10 cellular contexts compared by ENCODE assay signal in the genomic region with DNA sequence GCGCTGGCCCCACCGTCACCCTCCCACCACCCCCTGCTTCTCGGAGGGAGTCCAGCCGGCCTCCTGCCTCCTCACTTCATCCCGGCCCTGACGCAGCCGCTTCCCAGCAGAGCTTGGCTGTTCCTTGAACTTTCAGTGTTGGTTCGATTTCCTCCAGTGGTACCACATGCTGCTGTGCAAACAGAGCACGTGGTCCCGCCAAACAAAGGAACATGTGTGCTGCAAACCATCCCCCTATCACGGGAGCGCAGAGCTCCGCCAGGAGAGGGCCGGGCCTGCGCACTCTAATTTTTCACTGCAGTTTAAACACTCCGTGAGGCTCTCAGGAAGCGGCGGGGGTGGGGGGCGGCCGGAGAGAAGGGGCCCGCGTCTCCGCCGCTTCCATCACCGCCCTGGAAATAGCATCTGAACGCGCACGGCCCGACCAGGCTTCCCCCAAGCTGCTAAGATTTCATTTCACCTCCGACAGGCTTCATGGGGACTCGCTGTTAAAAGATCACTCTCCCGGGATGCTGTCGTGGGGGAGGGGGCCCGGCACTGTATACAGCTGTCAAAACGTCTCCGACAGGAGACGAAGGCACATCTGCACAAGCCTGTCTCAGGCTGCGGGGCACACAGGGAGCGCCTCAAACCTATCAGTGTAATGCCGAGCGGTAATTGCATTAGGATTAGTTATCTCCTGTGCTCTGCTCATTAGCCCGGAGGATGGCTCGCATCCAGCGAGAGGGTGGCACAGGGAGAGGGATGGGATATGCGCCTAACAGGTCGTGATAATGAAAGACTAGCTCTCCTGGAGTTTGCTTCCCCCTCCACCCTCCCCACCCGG.
A peak's percentile ranks its signal among the peaks of the same experiment; 100 is the strongest.
DNase-seq lines count a peak whose midpoint lies in the region; ATAC-seq, FAIRE-seq and TF ChIP-seq lines count a peak whose summit lies in the region.
"Had no signal": no experiment of that assay in that cellular context is flagged by ENCODE, and none has a peak within 500 bp of the region (broad histone marks: within the 10 kb centered on the region; RNA-seq: fewer than 3 reads in every experiment).

No MANE protein-coding gene starts in this region.

- H3K36me3 ChIP-seq in colonic mucosa = no peaks in the 10 kb centered on the region
- no peaks in the 10 kb centered on the region for H3K36me3 ChIP-seq in keratinocyte (ENCODE audit: control insufficient read depth in 2 of 2, extremely low read depth in 1 of 2, insufficient read depth in 2 of 2, low read length in 2 of 2)
- H3K36me3 ChIP-seq in skeletal muscle tissue (ENCODE audit: control insufficient read depth in 3 of 3, insufficient read depth in 3 of 3, low read length in 3 of 3) = no peaks in the 10 kb centered on the region

- H3K9ac ChIP-seq in colonic mucosa (ENCODE audit: low read depth in 2 of 2, low read length in 2 of 2) = peak overlapping the region in 1 of 2 donors; percentile 16
- H3K9ac ChIP-seq in keratinocyte (ENCODE audit: control insufficient read depth, extremely low read depth, insufficient read depth, low read length) = no peak overlapping the region
- peak overlapping the region in 2 of 3 donors; percentile 47 to 76 for H3K9ac ChIP-seq in skeletal muscle tissue (ENCODE audit: low read depth in 1 of 3, low read length in 3 of 3)

- DNase-seq in DMS153 treated with DMSO at 0.1 percent for 48 hours (lab: John Stamatoyannopoulos, UW; ENCODE audit: unreplicated experiment) (peak; percentile 67), NCI-H2171 (lab: John Stamatoyannopoulos, UW) (peak; percentile 22), colonic mucosa (peak; percentile 39), keratinocyte (ENCODE audit: low read depth, low spot score) (no peak), cortex of kidney (lab: John Stamatoyannopoulos, UW) (no peak), NCI-H187 treated with DMSO at 0.1 percent for 48 hours (lab: John Stamatoyannopoulos, UW) (no peak)

- H3K9me3 ChIP-seq in colonic mucosa (no peaks in the 10 kb centered on the region), keratinocyte (ENCODE audit: control insufficient read depth, low read depth, low read length) (no peaks in the 10 kb centered on the region), skeletal muscle tissue (ENCODE audit: control insufficient read depth in 3 of 3, low read length in 3 of 3) (no peaks in the 10 kb centered on the region)

- no peak for FAIRE-seq in keratinocyte (lab: Jason Lieb, UNC)

- H3K9me1 ChIP-seq in keratinocyte (ENCODE audit: control insufficient read depth, extremely low read depth, insufficient read depth, low read length) = no peaks in the 10 kb centered on the region

- no peaks in the 10 kb centered on the region for H3K4me1 ChIP-seq in colonic mucosa
- no peaks in the 10 kb centered on the region for H3K4me1 ChIP-seq in keratinocyte (ENCODE audit: control insufficient read depth, extremely low read depth, insufficient read depth, low read length)
- peaks cover 8 to 9% (median 8%) of the 10 kb centered on the region in 3 donors for H3K4me1 ChIP-seq in skeletal muscle tissue (ENCODE audit: control insufficient read depth in 3 of 3, insufficient read depth in 3 of 3, low read length in 3 of 3)

- intact Hi-C loops in colonic mucosa (cut with DNase I) = no loop called here

- dilution Hi-C loops in keratinocyte (cut with MboI; ENCODE audit: extremely low pct_ligation_motif_present, low sequenced_read_pairs) = no loop called here

- ATAC-seq in HG02938 (IDR thresholded peaks at IDR 0.05; ENCODE audit: unreplicated experiment) = no peak
- ATAC-seq: HCT116 had no signal

- H3K27ac ChIP-seq in colonic mucosa (peak overlapping the region; percentile 23), keratinocyte (ENCODE audit: control insufficient read depth, insufficient read depth, low read length) (no peak overlapping the region), skeletal muscle tissue (ENCODE audit: low read depth, low read length) (peak overlapping the region; percentile 60)
- H3K27ac ChIP-seq: epithelial cell of prostate had no signal

- peak overlapping the region; percentile 61 for H2AFZ ChIP-seq in keratinocyte (ENCODE audit: control insufficient read depth, low read length)

- H3K4me3 ChIP-seq in colonic mucosa = no peak overlapping the region
- H3K4me3 ChIP-seq in keratinocyte (ENCODE audit: control insufficient read depth in 2 of 3, extremely low read depth in 1 of 3, insufficient read depth in 2 of 3, low read depth in 1 of 3, low read length in 3 of 3) = peak overlapping the region in 2 of 3 experiments; percentile 44 to 51
- peak overlapping the region; percentile 60 to 67 (median 63) for H3K4me3 ChIP-seq in skeletal muscle tissue (ENCODE audit: low read length in 3 of 3)

- peak overlapping the region; percentile 75 for H3K4me2 ChIP-seq in keratinocyte (ENCODE audit: control insufficient read depth, extremely low read depth, insufficient read depth, low read depth, low read length)

- TF ChIP-seq CTCF in colonic mucosa (IDR thresholded peaks at IDR 0.05) (no peak), keratinocyte (optimal IDR thresholded peaks at IDR 0.05 in 1 of 3, IDR thresholded peaks at IDR 0.05 in 1 of 3, conservative IDR thresholded peaks at IDR 0.05 in 1 of 3; ENCODE audit: extremely low read depth in 1 of 3, insufficient read depth in 2 of 3, low read length in 3 of 3) (no peak)

- H3K27me3 ChIP-seq in colonic mucosa = no peaks in the 10 kb centered on the region
- peaks cover 16% of the 10 kb centered on the region for H3K27me3 ChIP-seq in keratinocyte (ENCODE audit: control insufficient read depth, extremely low read depth, insufficient read depth, low read length)
- no peaks in the 10 kb centered on the region for H3K27me3 ChIP-seq in skeletal muscle tissue (ENCODE audit: control insufficient read depth in 3 of 3, insufficient read depth in 3 of 3, low read length in 3 of 3)

- H3K79me2 ChIP-seq in keratinocyte (ENCODE audit: control insufficient read depth, insufficient read depth, low read length) = no peaks in the 10 kb centered on the region

- H4K20me1 ChIP-seq in keratinocyte (ENCODE audit: control insufficient read depth, extremely low read depth, insufficient read depth, low read length) = no peaks in the 10 kb centered on the region

Comparison
In these comparisons a context has a peak if more than half of its experiments do, and no peak if none do; other contexts are left out.
1. DNase-seq: peak in DMS153 treated with DMSO at 0.1 percent for 48 hours (single experiment), NCI-H2171 (single experiment) and colonic mucosa (single experiment); none in keratinocyte (single experiment), cortex of kidney (single experiment) and NCI-H187 treated with DMSO at 0.1 percent for 48 hours (single experiment).